ENCODE assay signal across 8 cellular contexts in genomic region chr5:37249820-37250175, GRCh38. TPM values are rescaled to one million over a fixed set of nuclear protein-coding genes. Genes with fewer than 3 reads are reported as not detected.
DNase-seq lines count a peak whose midpoint lies in the region; ATAC-seq and TF ChIP-seq lines count a peak whose summit lies in the region.

No MANE protein-coding gene starts in this region.

- peaks cover 22% of the 10 kb centered on the region for H3F3A ChIP-seq in GM23338 (replicated peaks; ENCODE audit: low read depth)

- no peak for DNase-seq in GM23338 (ENCODE audit: low spot score)
- no peak for DNase-seq in activated CD4-positive, alpha-beta memory T cell treated with anti-CD3 and anti-CD28 coated beads for 36 hours
- DNase-seq in right cardiac atrium, result no peak
- no peak for DNase-seq in SW 1271 (lab: John Stamatoyannopoulos, UW)
- DNase-seq in MV-4-11 (lab: John Stamatoyannopoulos, UW), result no peak

- no peaks in the 10 kb centered on the region; the same call in 1 of the 3 replicates for H3K9me3 Mint-ChIP-seq in GM23338
- peaks cover 11% of the 10 kb centered on the region for H3K9me3 Mint-ChIP-seq in activated CD4-positive, alpha-beta memory T cell treated with anti-CD3 and anti-CD28 coated beads for 36 hours

- CTCF ChIA-PET in activated CD4-positive, alpha-beta memory T cell treated with anti-CD3 and anti-CD28 coated beads for 36 hours (lab: Charles Lee), result interaction anchor here (0.6 to 1.1 kb wide), 3 partner anchors 40 to 1083 kb away, joined by 3 to 4 read pairs (median 4); no protein-coding TSS in a partner anchor

- H3K27ac Mint-ChIP-seq in GM23338, result 0 out of 2 replicates have a peak overlapping the region, but pooled peaks have one; percentile 10
- H3K27ac Mint-ChIP-seq in activated CD4-positive, alpha-beta memory T cell treated with anti-CD3 and anti-CD28 coated beads for 36 hours, result no peak overlapping the region

- no peaks in the 10 kb centered on the region for H3K27me3 ChIP-seq in GM23338 (ENCODE audit: insufficient read depth)
- no peaks in the 10 kb centered on the region for H3K27me3 ChIP-seq in right cardiac atrium (ENCODE audit: control insufficient read depth, insufficient read depth)
- no peaks in the 10 kb centered on the region for H3K27me3 ChIP-seq in skeletal muscle satellite cell (ENCODE audit: control insufficient read depth, insufficient read depth, low read length)

- H3K79me2 ChIP-seq in GM23338 (replicated peaks; ENCODE audit: insufficient read depth), result no peaks in the 10 kb centered on the region

- peak overlapping the region; percentile 98 for H3K4me2 ChIP-seq in GM23338
- peak overlapping the region; percentile 94 for H3K4me2 ChIP-seq in skeletal muscle satellite cell (ENCODE audit: low read length)

- H3K4me3 ChIP-seq in GM23338 (peak overlapping the region; percentile 88), right cardiac atrium (ENCODE audit: low read length) (peak overlapping the region; percentile 68), skeletal muscle satellite cell (ENCODE audit: low read length) (peak overlapping the region; percentile 94)

- no peaks in the 10 kb centered on the region for H3K9me3 ChIP-seq in right cardiac atrium (ENCODE audit: control insufficient read depth, low read length)
- no peaks in the 10 kb centered on the region for H3K9me3 ChIP-seq in skeletal muscle satellite cell (replicated peaks; ENCODE audit: low read length)

- POLR2A ChIA-PET in activated CD4-positive, alpha-beta memory T cell treated with anti-CD3 and anti-CD28 coated beads for 36 hours (lab: Charles Lee), result interaction anchor here (1.2 to 1.8 kb wide), 2 partner anchors 11 to 121 kb away, joined by 3 to 6 read pairs; partner anchors contain the start of gene NUP155

- H3K4me3 Mint-ChIP-seq in GM23338, result peak overlapping the region; percentile 79
- peak overlapping the region; percentile 74 for H3K4me3 Mint-ChIP-seq in activated CD4-positive, alpha-beta memory T cell treated with anti-CD3 and anti-CD28 coated beads for 36 hours

- no peak; the same call in 1 of the 3 replicates for ATAC-seq in GM23338
- no peak for ATAC-seq in right cardiac atrium
- ATAC-seq in HG02973 (IDR thresholded peaks at IDR 0.05; ENCODE audit: unreplicated experiment), result no peak
- no peak for ATAC-seq in HG03432 (IDR thresholded peaks at IDR 0.05; ENCODE audit: unreplicated experiment)

- no peak for TF ChIP-seq CTCF in GM23338 (conservative IDR thresholded peaks at IDR 0.05; ENCODE audit: low read depth in 2 of 2)

- no peaks in the 10 kb centered on the region for H4K20me1 ChIP-seq in GM23338 (replicated peaks; ENCODE audit: insufficient read depth)

- H3K27ac ChIP-seq in GM23338 (ENCODE audit: low read depth), result 0 out of 2 replicates have a peak overlapping the region, but pooled peaks have one; percentile 26
- H3K27ac ChIP-seq in right cardiac atrium (ENCODE audit: low read length), result peak overlapping the region; percentile 77

- intact Hi-C loops in activated CD4-positive, alpha-beta memory T cell treated with anti-CD3 and anti-CD28 coated beads for 36 hours (cut with micrococcal nuclease), result loop anchor here (2.0 to 5.0 kb wide), 3 partner anchors 52 to 137 kb away; partner anchors contain the start of gene NUP155
- intact Hi-C loops in right cardiac atrium (cut with DNase I), result no loop called here

- H3K36me3 ChIP-seq in GM23338 (ENCODE audit: insufficient read depth) (no peaks in the 10 kb centered on the region), skeletal muscle satellite cell (ENCODE audit: insufficient read depth, low read length) (no peaks in the 10 kb centered on the region)

- peaks cover 8% of the 10 kb centered on the region for H3K27me3 Mint-ChIP-seq in GM23338 (ENCODE audit: insufficient read depth, low read depth, poor library complexity)
- no peaks in the 10 kb centered on the region for H3K27me3 Mint-ChIP-seq in activated CD4-positive, alpha-beta memory T cell treated with anti-CD3 and anti-CD28 coated beads for 36 hours

- WGBS in right cardiac atrium, result 68% methylated on average over 10 of the region's 10 CpGs

- H3K9me2 ChIP-seq in GM23338 (ENCODE audit: insufficient read depth), result no peaks in the 10 kb centered on the region

- peak overlapping the region; percentile 99 for H3K9ac ChIP-seq in skeletal muscle satellite cell (ENCODE audit: low read depth, low read length)

- H3K4me1 Mint-ChIP-seq in GM23338, result no peaks in the 10 kb centered on the region; the same call in 1 of the 3 replicates
- peaks cover 7% of the 10 kb centered on the region for H3K4me1 Mint-ChIP-seq in activated CD4-positive, alpha-beta memory T cell treated with anti-CD3 and anti-CD28 coated beads for 36 hours (ENCODE audit: low read depth)

- H2AFZ ChIP-seq in GM23338, result peak overlapping the region; percentile 100

- peaks cover 8% of the 10 kb centered on the region for H3K4me1 ChIP-seq in GM23338 (ENCODE audit: insufficient read depth)
- H3K4me1 ChIP-seq in right cardiac atrium (ENCODE audit: control insufficient read depth, insufficient read depth, low read length), result peaks cover 1% of the 10 kb centered on the region
- peaks cover 8% of the 10 kb centered on the region for H3K4me1 ChIP-seq in skeletal muscle satellite cell (ENCODE audit: control insufficient read depth, insufficient read depth, low read length)

- H3K36me3 Mint-ChIP-seq in GM23338 (ENCODE audit: low read depth), result no peaks in the 10 kb centered on the region; the same call in 2 of the 3 replicates
- H3K36me3 Mint-ChIP-seq in activated CD4-positive, alpha-beta memory T cell treated with anti-CD3 and anti-CD28 coated beads for 36 hours, result no peaks in the 10 kb centered on the region

TF ChIP-seq in GM23338, 12 proteins besides CTCF, POLR2A, EP300 and RAD21 (continues in another document):
- TF ChIP-seq ZNF331 (CRISPR knock-in tag; IDR thresholded peaks at IDR 0.05; ENCODE audit: low read depth), result no peak
- TF ChIP-seq ZNF462 (CRISPR knock-in tag; IDR thresholded peaks at IDR 0.05), result no peak
- TF ChIP-seq CREB1 (CRISPR knock-in tag; IDR thresholded peaks at IDR 0.05; ENCODE audit: low read depth), result no peak
- TF ChIP-seq POLR2AphosphoS5 (IDR thresholded peaks at IDR 0.05; ENCODE audit: low read depth), result no peak

RNA-seq across cellular contexts. Expression of gene CPLANE1, which starts 0.6 kb away (rescaled TPM):
- total RNA-seq in GM23338 (2014; rRNA removed; shearing (Covaris generic)), result 6.6 and 8.3 TPM in 2 replicates
- polyA plus RNA-seq in GM23338 (2016; fragmentation: Nextera tagmentation; extraction: Ambion mirVana) (2.4 and 5.1 TPM in 2 replicates), right cardiac atrium (2.3 TPM)
- 1 to 10 TPM; 4.4 to 5.8 TPM for total RNA-seq in activated CD4-positive, alpha-beta memory T cell treated with anti-CD3 and anti-CD28 coated beads for 36 hours
- 10 to 100 TPM in 2 of 4 donors, 1 to 10 TPM in 2; 9.6 to 12.4 (median 10.9) TPM for total RNA-seq in right cardiac atrium
- total RNA-seq in skeletal muscle satellite cell (2012; rRNA removed), result 19.0 and 20.8 TPM in 2 replicates
